ENCODE assay signal across 12 cellular contexts in genomic region chr6:89270951-89271721, GRCh38. TPM values are rescaled to one million over a fixed set of nuclear protein-coding genes. Genes with fewer than 3 reads are reported as not detected.
A peak's percentile ranks its signal among the peaks of the same experiment; 100 is the strongest.
DNase-seq lines count a peak whose midpoint lies in the region; ATAC-seq, FAIRE-seq and TF ChIP-seq lines count a peak whose summit lies in the region.
"Had no signal": no experiment of that assay in that cellular context is flagged by ENCODE, and none has a peak within 500 bp of the region (broad histone marks: within the 10 kb centered on the region; RNA-seq: fewer than 3 reads in every experiment).

No MANE protein-coding gene starts in this region.

- DNase-seq in GM12891 (ENCODE audit: insufficient read length, low spot score) (no peak), coronary artery (ENCODE audit: low spot score) (peak; percentile 50), glutamatergic neuron (no peak), LoVo (ENCODE audit: low spot score) (no peak), left colon (no peak)
- DNase-seq in activated T-cell treated with anti-CD3 and anti-CD28 coated beads, Interleukin-2, amount 50 U/mL, for 24 hours: no peak
- DNase-seq: NCI-H226 had no signal

- no peaks in the 10 kb centered on the region for H3K27me3 Mint-ChIP-seq in glutamatergic neuron (ENCODE audit: unreplicated experiment)
- H3K27me3 Mint-ChIP-seq in activated T-cell treated with anti-CD3 and anti-CD28 coated beads, Interleukin-2, amount 50 U/mL, for 24 hours: no peaks in the 10 kb centered on the region

- H3K4me3 ChIP-seq in coronary artery: no peak overlapping the region

- FAIRE-seq in GM12891 (lab: Jason Lieb, UNC): peak; percentile 89

- TF ChIP-seq CTCF in coronary artery (IDR thresholded peaks at IDR 0.05) (no peak), glutamatergic neuron (IDR thresholded peaks at IDR 0.05; ENCODE audit: partially characterized antibody, unreplicated experiment) (no peak)

- H3K9me3 Mint-ChIP-seq in glutamatergic neuron (ENCODE audit: unreplicated experiment): no peaks in the 10 kb centered on the region
- no peaks in the 10 kb centered on the region for H3K9me3 Mint-ChIP-seq in activated T-cell treated with anti-CD3 and anti-CD28 coated beads, Interleukin-2, amount 50 U/mL, for 24 hours
- H3K9me3 Mint-ChIP-seq: neural crest cell had no signal

- H3K4me3 Mint-ChIP-seq in glutamatergic neuron (ENCODE audit: unreplicated experiment): no peak overlapping the region
- no peak overlapping the region for H3K4me3 Mint-ChIP-seq in activated T-cell treated with anti-CD3 and anti-CD28 coated beads, Interleukin-2, amount 50 U/mL, for 24 hours
- H3K4me3 Mint-ChIP-seq: neural crest cell had no signal

- peaks cover 3% of the 10 kb centered on the region for H3K4me1 Mint-ChIP-seq in glutamatergic neuron (ENCODE audit: low read depth, unreplicated experiment)
- H3K4me1 Mint-ChIP-seq in activated T-cell treated with anti-CD3 and anti-CD28 coated beads, Interleukin-2, amount 50 U/mL, for 24 hours (ENCODE audit: low read depth): no peaks in the 10 kb centered on the region

- no peak for TF ChIP-seq POLR2A in GM12891 (IDR thresholded peaks at IDR 0.05; ENCODE audit: low read depth, low read length)

- peak; percentile 57 for ATAC-seq in GM21381 (IDR thresholded peaks at IDR 0.05; ENCODE audit: unreplicated experiment)
- ATAC-seq in HG03378 (IDR thresholded peaks at IDR 0.05; ENCODE audit: unreplicated experiment): peak; percentile 53
- no peak for ATAC-seq in left colon

- no peak overlapping the region for H3K27ac Mint-ChIP-seq in glutamatergic neuron (ENCODE audit: unreplicated experiment)
- H3K27ac Mint-ChIP-seq in activated T-cell treated with anti-CD3 and anti-CD28 coated beads, Interleukin-2, amount 50 U/mL, for 24 hours: no peak overlapping the region

- H3K27ac ChIP-seq in coronary artery: no peak overlapping the region

- H3K36me3 Mint-ChIP-seq in glutamatergic neuron (ENCODE audit: unreplicated experiment): no peaks in the 10 kb centered on the region
- H3K36me3 Mint-ChIP-seq in activated T-cell treated with anti-CD3 and anti-CD28 coated beads, Interleukin-2, amount 50 U/mL, for 24 hours (ENCODE audit: low read depth): no peaks in the 10 kb centered on the region

- intact Hi-C loops in left colon (cut with DNase I, micrococcal nuclease): no loop called here

TF ChIP-seq in GM12891, 5 proteins besides CTCF, POLR2A, EP300 and RAD21:
- TF ChIP-seq SPI1 (IDR thresholded peaks at IDR 0.05; ENCODE audit: low read depth, low read length) (peak; percentile 58), POLR2AphosphoS5 (IDR thresholded peaks at IDR 0.05; ENCODE audit: low read depth, low read length) (no peak), POU2F2 (IDR thresholded peaks at IDR 0.05; ENCODE audit: low read depth, low read length) (peak; percentile 53; the same call in 1 of the 2 replicates), TAF1 (IDR thresholded peaks at IDR 0.05; ENCODE audit: low read depth, low read length) (no peak)

RNA-seq across cellular contexts. Expression of gene GABRR2, which starts 44.0 kb away (rescaled TPM):
- polyA plus RNA-seq in GM12891 (2012; ENCODE audit: low read depth, missing spikeins): 0.21 TPM
- 0.49 TPM for total RNA-seq in glutamatergic neuron (ENCODE audit: unreplicated experiment)
- under 1 TPM; 0.55 to 0.75 TPM for total RNA-seq in left colon

RNA-seq across cellular contexts. Expression of gene GABRR1, which starts 54.0 kb away (rescaled TPM):
- polyA plus RNA-seq in GM12891 (2012; ENCODE audit: low read depth, missing spikeins): not detected
- not detected for total RNA-seq in glutamatergic neuron (ENCODE audit: unreplicated experiment)
- under 1 TPM in 1 of 2 donors, not detected in 1; 0.11 TPM for total RNA-seq in left colon
- total RNA-seq: dermis microvascular lymphatic vessel endothelial cell, ureter had no signal
